ENCODE assay signal across 10 cellular contexts in the genomic region with DNA sequence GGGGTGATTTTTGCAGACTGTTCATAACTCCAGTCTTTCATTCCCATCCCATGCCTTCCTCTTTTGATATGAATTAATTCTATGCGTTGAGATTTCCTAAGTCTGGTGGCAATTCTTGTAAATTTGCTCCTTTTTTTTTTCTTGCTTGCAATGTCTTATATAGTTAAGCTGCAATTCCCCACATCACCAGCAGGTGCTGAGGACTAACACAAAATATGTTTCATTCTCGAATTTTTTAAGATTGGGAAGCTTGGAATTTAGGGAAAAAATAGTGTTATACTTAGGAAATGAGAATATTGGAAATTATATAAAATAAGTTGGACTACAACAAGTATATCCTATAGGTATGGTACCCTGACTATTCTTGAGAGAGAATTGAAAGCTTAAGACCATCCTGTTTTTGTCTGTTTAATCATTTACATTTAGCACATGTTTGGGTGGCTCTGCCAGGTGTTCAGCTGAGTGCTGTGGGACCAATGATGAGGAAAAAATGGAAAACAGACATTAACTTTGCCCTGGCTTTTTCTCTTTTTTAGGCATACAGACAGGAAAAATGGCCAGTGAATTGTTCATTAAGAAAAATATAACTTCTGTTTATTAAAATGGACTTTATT. TPM values are rescaled to one million over a fixed set of nuclear protein-coding genes. Genes with fewer than 3 reads are reported as not detected.
DNase-seq lines count a peak whose midpoint lies in the region; ATAC-seq, FAIRE-seq and TF ChIP-seq lines count a peak whose summit lies in the region.
"Had no signal": no experiment of that assay in that cellular context is flagged by ENCODE, and none has a peak within 500 bp of the region (broad histone marks: within the 10 kb centered on the region; RNA-seq: fewer than 3 reads in every experiment).

No MANE protein-coding gene starts in this region.

- RAD21 ChIA-PET in GM12878 (lab: Charles Lee; ENCODE audit: unreplicated experiment) = interaction anchor here (1.2 kb wide), 2 partner anchors 756 to 940 kb away, joined by 3 to 5 read pairs; no protein-coding TSS in a partner anchor

- H2AFZ ChIP-seq in GM12878 (ENCODE audit: control insufficient read depth, low read depth, low read length) (no peak overlapping the region), neural progenitor cell (replicated peaks) (no peak overlapping the region)

- no peaks in the 10 kb centered on the region for H3F3A ChIP-seq in neural progenitor cell (ENCODE audit: low read depth)

- no peaks in the 10 kb centered on the region for H3K4me1 ChIP-seq in GM12878 (ENCODE audit: control insufficient read depth, insufficient read depth, low read length)
- no peaks in the 10 kb centered on the region for H3K4me1 ChIP-seq in neural progenitor cell
- no peaks in the 10 kb centered on the region for H3K4me1 ChIP-seq in vagina
- H3K4me1 ChIP-seq: BLaER1 treated with 17β-estradiol and CSF1 and Interleukin-3, amounts not matched to agents 10 nM and 100 nM had no signal

- H4K20me1 ChIP-seq in GM12878 (ENCODE audit: control insufficient read depth, insufficient read depth) (no peaks in the 10 kb centered on the region), neural progenitor cell (ENCODE audit: low read depth) (no peaks in the 10 kb centered on the region)

- H3K9me3 Mint-ChIP-seq in neural progenitor cell = no peaks in the 10 kb centered on the region
- H3K9me3 Mint-ChIP-seq in activated CD4-positive, alpha-beta memory T cell treated with anti-CD3 and anti-CD28 coated beads for 36 hours = no peaks in the 10 kb centered on the region

- TF ChIP-seq EP300 in GM12878 (IDR thresholded peaks at IDR 0.05; ENCODE audit: borderline replicate concordance in 1 of 2, control insufficient read depth in 1 of 2, low read depth in 2 of 2, low read length in 2 of 2) = no peak

- TF ChIP-seq POLR2A in GM12878 (IDR thresholded peaks at IDR 0.05; ENCODE audit: low read depth, low read length) (no peak), vagina (IDR thresholded peaks at IDR 0.05) (no peak)

- no peak overlapping the region for H3K4me3 ChIP-seq in GM12878
- H3K4me3 ChIP-seq in neural progenitor cell = no peak overlapping the region
- H3K4me3 ChIP-seq in vagina = no peak overlapping the region
- H3K4me3 ChIP-seq: BLaER1 treated with 17β-estradiol and CSF1 and Interleukin-3, amounts not matched to agents 10 nM and 100 nM had no signal

- TF ChIP-seq RAD21 in GM12878 (IDR thresholded peaks at IDR 0.05; ENCODE audit: insufficient read depth, low read depth, low read length) = peak; percentile 43

- no peak overlapping the region for H3K4me3 Mint-ChIP-seq in neural progenitor cell
- H3K4me3 Mint-ChIP-seq in activated CD4-positive, alpha-beta memory T cell treated with anti-CD3 and anti-CD28 coated beads for 36 hours = no peak overlapping the region

- no peaks in the 10 kb centered on the region for H3K27me3 Mint-ChIP-seq in neural progenitor cell (ENCODE audit: insufficient read depth, low read depth)
- no peaks in the 10 kb centered on the region for H3K27me3 Mint-ChIP-seq in activated CD4-positive, alpha-beta memory T cell treated with anti-CD3 and anti-CD28 coated beads for 36 hours

- no TSS peak for BruUV-seq in GM12878 (replicated peaks; lab: Mats Ljungman, UMichigan)

- no peaks in the 10 kb centered on the region for H3K27me3 ChIP-seq in GM12878 (replicated peaks in 1 of 2; ENCODE audit: control insufficient read depth in 2 of 2, insufficient read depth in 2 of 2, low read length in 1 of 2)
- no peaks in the 10 kb centered on the region for H3K27me3 ChIP-seq in neural progenitor cell
- H3K27me3 ChIP-seq in vagina = no peaks in the 10 kb centered on the region
- H3K27me3 ChIP-seq: BLaER1 treated with 17β-estradiol and CSF1 and Interleukin-3, amounts not matched to agents 10 nM and 100 nM had no signal

- intact Hi-C loops in GM12878 (cut with micrococcal nuclease; ENCODE audit: unreplicated experiment) (loop anchor here (1.0 to 10.0 kb wide), 2 partner anchors 754 to 941 kb away; no protein-coding TSS in a partner anchor), vagina (cut with DNase I) (no loop called here)
- intact Hi-C loops in activated CD4-positive, alpha-beta memory T cell treated with anti-CD3 and anti-CD28 coated beads for 36 hours (cut with micrococcal nuclease) = no loop called here

- H3K27ac ChIP-seq in GM12878 (ENCODE audit: control insufficient read depth, insufficient read depth) = no peak overlapping the region
- no peak overlapping the region for H3K27ac ChIP-seq in neural progenitor cell
- H3K27ac ChIP-seq in vagina = no peak overlapping the region
- H3K27ac ChIP-seq: BLaER1 treated with 17β-estradiol and CSF1 and Interleukin-3, amounts not matched to agents 10 nM and 100 nM had no signal

- in situ Hi-C loops in GM12878 (cut with MboI) = no loop called here

- H3K9me3 ChIP-seq in GM12878 (replicated peaks; ENCODE audit: control insufficient read depth, insufficient read depth, low read length) = no peaks in the 10 kb centered on the region
- H3K9me3 ChIP-seq in neural progenitor cell (ENCODE audit: low read depth) = no peaks in the 10 kb centered on the region
- no peaks in the 10 kb centered on the region for H3K9me3 ChIP-seq in vagina

- POLR2A ChIA-PET in GM12878 (lab: Charles Lee) = no interaction called here
- POLR2A ChIA-PET in activated CD4-positive, alpha-beta memory T cell treated with anti-CD3 and anti-CD28 coated beads for 36 hours (lab: Charles Lee) = no interaction called here

- no peaks in the 10 kb centered on the region for H3K36me3 Mint-ChIP-seq in neural progenitor cell
- no peaks in the 10 kb centered on the region for H3K36me3 Mint-ChIP-seq in activated CD4-positive, alpha-beta memory T cell treated with anti-CD3 and anti-CD28 coated beads for 36 hours

- H3K27ac Mint-ChIP-seq in neural progenitor cell = no peak overlapping the region
- H3K27ac Mint-ChIP-seq in activated CD4-positive, alpha-beta memory T cell treated with anti-CD3 and anti-CD28 coated beads for 36 hours = no peak overlapping the region

- SMC1A ChIA-PET in GM12878 (lab: Charles Lee; ENCODE audit: uncharacterized antibody, unreplicated experiment) = interaction anchor here (0.6 to 2.2 kb wide), 10 partner anchors 9 to 940 kb away, joined by 3 to 8 read pairs (median 4); no protein-coding TSS in a partner anchor

- H3K9ac ChIP-seq in GM12878 (ENCODE audit: control insufficient read depth, insufficient read depth, low read length) (no peak overlapping the region), neural progenitor cell (no peak overlapping the region)
- H3K9ac ChIP-seq: BLaER1 treated with 17β-estradiol and CSF1 and Interleukin-3, amounts not matched to agents 10 nM and 100 nM had no signal

- DNase-seq in NCI-H1417 (lab: John Stamatoyannopoulos, UW) (peak in 2 of 3 experiments; percentile 7 to 31), NCI-H1417 treated with DMSO at 0.1 percent for 48 hours (lab: John Stamatoyannopoulos, UW) (no peak), HT1080 (ENCODE audit: low read depth) (peak; percentile 2), GM12878 (ENCODE audit: low read depth, low spot score) (no peak), neural progenitor cell (ENCODE audit: low spot score) (peak; percentile 43), vagina (ENCODE audit: extremely low spot score in 2 of 2) (no peak)
- DNase-seq in activated CD4-positive, alpha-beta memory T cell treated with anti-CD3 and anti-CD28 coated beads for 36 hours = no peak
- DNase-seq: central memory CD4-positive, alpha-beta T cell had no signal

- H3K79me2 ChIP-seq in GM12878 (ENCODE audit: control insufficient read depth, insufficient read depth, low read length) (no peaks in the 10 kb centered on the region), neural progenitor cell (ENCODE audit: low read depth) (no peaks in the 10 kb centered on the region)

- TF ChIP-seq CTCF in GM12878 (IDR thresholded peaks at IDR 0.05 in 2 of 3, conservative IDR thresholded peaks at IDR 0.05 in 1 of 3; ENCODE audit: control insufficient read depth in 2 of 3, extremely low read depth in 1 of 3, insufficient read depth in 1 of 3, low read depth in 3 of 3, low read length in 3 of 3) = peak; percentile 47 to 74 (median 58); a peak in 5 of 6 replicates
- peak; percentile 68 for TF ChIP-seq CTCF in neural progenitor cell (IDR thresholded peaks at IDR 0.05)
- peak in 1 of 3 experiments; percentile 32 for TF ChIP-seq CTCF in vagina (IDR thresholded peaks at IDR 0.05)

- CTCF ChIA-PET in GM12878 (lab: Yijun Ruan, JAX) = interaction anchor here (0.7 to 2.8 kb wide), 23 partner anchors 9 to 938 kb away, joined by 3 to 21 read pairs (median 3); no protein-coding TSS in a partner anchor
- CTCF ChIA-PET in activated CD4-positive, alpha-beta memory T cell treated with anti-CD3 and anti-CD28 coated beads for 36 hours (lab: Charles Lee) = interaction anchor here (0.6 to 1.4 kb wide), 8 partner anchors 8 to 930 kb away, joined by 3 to 5 read pairs (median 4); no protein-coding TSS in a partner anchor

- no peak for FAIRE-seq in GM12878 (lab: Jason Lieb, UNC)

- no peaks in the 10 kb centered on the region for H3K4me1 Mint-ChIP-seq in neural progenitor cell
- H3K4me1 Mint-ChIP-seq in activated CD4-positive, alpha-beta memory T cell treated with anti-CD3 and anti-CD28 coated beads for 36 hours (ENCODE audit: low read depth) = no peaks in the 10 kb centered on the region

- H3K36me3 ChIP-seq in GM12878 (ENCODE audit: control insufficient read depth in 2 of 2, insufficient read depth in 2 of 2, low read length in 1 of 2) = no peaks in the 10 kb centered on the region
- H3K36me3 ChIP-seq in neural progenitor cell = no peaks in the 10 kb centered on the region
- no peaks in the 10 kb centered on the region for H3K36me3 ChIP-seq in vagina

- H3K4me2 ChIP-seq in GM12878 (ENCODE audit: control insufficient read depth, insufficient read depth) = no peak overlapping the region
- no peak overlapping the region for H3K4me2 ChIP-seq in neural progenitor cell
- H3K4me2 ChIP-seq: BLaER1 treated with 17β-estradiol and CSF1 and Interleukin-3, amounts not matched to agents 10 nM and 100 nM had no signal

- ATAC-seq in GM12878 = no peak; the same call in 2 of the 3 replicates
- no peak for ATAC-seq in HG02759 (IDR thresholded peaks at IDR 0.05; ENCODE audit: unreplicated experiment)

- 0% methylated on average over 2 of the region's 2 CpGs for WGBS in GM12878 (ENCODE audit: insufficient coverage, insufficient replicate concordance, low lambda C conversion rate, missing lambda C conversion rate)

RNA-seq across cellular contexts. Expression of a gene that starts 30.2 kb away (rescaled TPM):
- 1.0 and 1.4 TPM in 2 replicates for total RNA-seq in HT1080 (2014; rRNA removed; shearing (Covaris generic))
- polyA plus RNA-seq in HT1080 (2015; cell fraction: cytosol; rRNA removed) = 0.07 and 0.10 TPM in 2 replicates
- polyA plus RNA-seq in HT1080 (2015; cell fraction: nucleus; rRNA removed) = 0.12 and 0.18 TPM in 2 replicates
- total RNA-seq in GM12878 (2013; cell fraction: nucleolus; rRNA removed) = 0.13 TPM in 1 of 2 replicates, not detected in the other
- not detected in 2 replicates for total RNA-seq in GM12878 (2014; rRNA removed)
- total RNA-seq in GM12878 (2014; rRNA removed; fragmentation: Illumina TruSeq; extraction: Trizol) = not detected in 2 replicates
- total RNA-seq in GM12878 (2021) = not detected in 2 replicates
- not detected for polyA plus RNA-seq in GM12878 (2011; ENCODE audit: low read depth)
- polyA plus RNA-seq in GM12878 (2011; rRNA removed) = 0.03 and 0.04 TPM in 2 replicates
- polyA plus RNA-seq in GM12878 (2011; cell fraction: cytosol; rRNA removed) = 0.01 and 0.03 TPM in 2 replicates
- 0.03 and 0.04 TPM in 2 replicates for polyA plus RNA-seq in GM12878 (2011; cell fraction: nucleus; rRNA removed)
- 0.10 TPM in 1 of 2 replicates, not detected in the other for polyA plus RNA-seq in GM12878 (2012)
- polyA plus RNA-seq in GM12878 (2014; fragmentation: Illumina TruSeq; extraction: Trizol) = 0.21 TPM in 1 of 2 replicates, not detected in the other
- under 1 TPM in 1 of 2 experiments, not detected in 1; under 0.01 TPM for polyA plus RNA-seq in GM12878 (2014; fragmentation: Nextera tagmentation; extraction: Ambion mirVana)
- 0.06 TPM in 1 of 2 replicates, not detected in the other for polyA plus RNA-seq in GM12878 (2014; rRNA removed)
- polyA plus RNA-seq in GM12878 (2016; fragmentation: Nextera tagmentation; extraction: Ambion mirVana) = not detected
- polyA minus RNA-seq in GM12878 (2011; rRNA and poly(A)+ RNA removed) = under 0.01 and 0.22 TPM in 2 replicates
- not detected in 2 replicates for polyA minus RNA-seq in GM12878 (2011; cell fraction: cytosol; rRNA and poly(A)+ RNA removed)
- polyA minus RNA-seq in GM12878 (2011; cell fraction: nucleus; rRNA and poly(A)+ RNA removed) = under 0.01 TPM in 1 of 2 replicates, not detected in the other
- 13.5 and 18.0 TPM in 2 replicates for total RNA-seq in neural progenitor cell (ENCODE audit: low replicate concordance)
- total RNA-seq in activated CD4-positive, alpha-beta memory T cell treated with anti-CD3 and anti-CD28 coated beads for 36 hours = under 1 TPM; 0.36 to 0.45 TPM
- total RNA-seq in vagina = 0.74 TPM

Comparison
In these comparisons a context has a peak if more than half of its experiments do, and no peak if none do; other contexts are left out.
1. DNase-seq: peak in NCI-H1417 (2 of 3), HT1080 (single experiment) and neural progenitor cell (single experiment); none in NCI-H1417 treated with DMSO at 0.1 percent for 48 hours (single experiment), GM12878 (single experiment), activated CD4-positive, alpha-beta memory T cell treated with anti-CD3 and anti-CD28 coated beads for 36 hours (single experiment) and vagina (0 of 2).